In genomic region chr2:71850306-71850801, GRCh38 we compare ENCODE assay signal across 18 cellular contexts.
"Had no signal": no experiment of that assay in that cellular context is flagged by ENCODE, and none has a peak within 500 bp of the region (broad histone marks: within the 10 kb centered on the region; RNA-seq: fewer than 3 reads in every experiment).

No MANE protein-coding gene starts in this region.

- FAIRE-seq: colon had no signal

- H3K36me3 ChIP-seq: cardiac muscle cell, esophagus muscularis mucosa, lower lobe of right lung, neutrophil had no signal

- H3K4me1 Mint-ChIP-seq: activated CD4-positive, alpha-beta T cell treated with anti-CD3 and anti-CD28 coated beads for 36 hours; activated CD8-positive, alpha-beta memory T cell treated with anti-CD3 and anti-CD28 coated beads, Interleukin-2, amount 10 ng/mL, durations not matched to agents 7 days and 5 days; naive B cell; stimulated activated naive B cell treated with anti-CD40 and anti-IgM and Interleukin-4, amounts not matched to agents 10 μg/mL and 1 μg/mL and 100 μg/mL, for 72 hours; T-helper 17 cell had no signal

- H3K4me3 ChIP-seq: cardiac muscle cell, esophagus muscularis mucosa, lower lobe of right lung had no signal

- H3K27me3 ChIP-seq: cardiac muscle cell had no signal

- H3K27ac ChIP-seq: cardiac muscle cell, esophagus muscularis mucosa, lower lobe of right lung, neutrophil had no signal

- H3K9me3 ChIP-seq: neutrophil had no signal

- ATAC-seq: activated CD4-positive, alpha-beta T cell treated with anti-CD3 and anti-CD28 coated beads for 36 hours; activated CD8-positive, alpha-beta memory T cell treated with anti-CD3 and anti-CD28 coated beads, Interleukin-2, amount 10 ng/mL, durations not matched to agents 7 days and 5 days; lower lobe of right lung; stimulated activated naive B cell treated with anti-CD40 and anti-IgM and Interleukin-4, amounts not matched to agents 10 μg/mL and 1 μg/mL and 100 μg/mL, for 72 hours; T-helper 17 cell had no signal

- H3K27ac Mint-ChIP-seq: activated CD4-positive, alpha-beta memory T cell treated with anti-CD3 and anti-CD28 coated beads for 36 hours; activated CD4-positive, alpha-beta T cell treated with anti-CD3 and anti-CD28 coated beads for 36 hours; activated CD8-positive, alpha-beta memory T cell treated with anti-CD3 and anti-CD28 coated beads, Interleukin-2, amount 10 ng/mL, durations not matched to agents 7 days and 5 days; naive B cell; stimulated activated naive B cell treated with anti-CD40 and anti-IgM and Interleukin-4, amounts not matched to agents 10 μg/mL and 1 μg/mL and 100 μg/mL, for 72 hours; T-helper 17 cell had no signal

- H3K36me3 Mint-ChIP-seq: activated CD4-positive, alpha-beta memory T cell treated with anti-CD3 and anti-CD28 coated beads for 36 hours; activated CD8-positive, alpha-beta memory T cell treated with anti-CD3 and anti-CD28 coated beads, Interleukin-2, amount 10 ng/mL, durations not matched to agents 7 days and 5 days; naive B cell; stimulated activated naive B cell treated with anti-CD40 and anti-IgM and Interleukin-4, amounts not matched to agents 10 μg/mL and 1 μg/mL and 100 μg/mL, for 72 hours had no signal

- H3K4me3 Mint-ChIP-seq: activated CD4-positive, alpha-beta memory T cell treated with anti-CD3 and anti-CD28 coated beads for 36 hours; activated CD4-positive, alpha-beta T cell treated with anti-CD3 and anti-CD28 coated beads for 36 hours; activated CD8-positive, alpha-beta memory T cell treated with anti-CD3 and anti-CD28 coated beads, Interleukin-2, amount 10 ng/mL, durations not matched to agents 7 days and 5 days; naive B cell; stimulated activated naive B cell treated with anti-CD40 and anti-IgM and Interleukin-4, amounts not matched to agents 10 μg/mL and 1 μg/mL and 100 μg/mL, for 72 hours; T-helper 17 cell had no signal

- DNase-seq: activated CD4-positive, alpha-beta memory T cell treated with anti-CD3 and anti-CD28 coated beads for 36 hours; activated CD4-positive, alpha-beta T cell treated with anti-CD3 and anti-CD28 coated beads for 36 hours; activated CD8-positive, alpha-beta memory T cell treated with anti-CD3 and anti-CD28 coated beads, Interleukin-2, amount 10 ng/mL, durations not matched to agents 7 days and 5 days; activated effector memory CD4-positive, alpha-beta T cell treated with Interleukin-2 at 50 U/mL for 16 hours; activated naive CD4-positive, alpha-beta T cell treated with anti-CD3 and anti-CD28 coated beads, Interleukin-2, amount 50 U/mL, for 16 hours; activated T-cell treated with anti-CD3 and anti-CD28 coated beads, Interleukin-2, amount 50 U/mL, for 1 hour; hippocampal formation; kidney glomerular epithelial cell; lower lobe of right lung; naive B cell; stimulated activated CD4-positive, alpha-beta T cell treated with anti-CD3 and anti-CD28 coated beads, Interleukin-2, amount 100 ng/mL, for 48 hours; stimulated activated naive B cell treated with anti-CD40 and anti-IgM and Interleukin-4, amounts not matched to agents 10 μg/mL and 1 μg/mL and 100 μg/mL, for 72 hours; T-helper 17 cell; trophoblast cell had no signal
